Comparison of ENCODE assay signal across 12 cellular contexts in the genomic region with DNA sequence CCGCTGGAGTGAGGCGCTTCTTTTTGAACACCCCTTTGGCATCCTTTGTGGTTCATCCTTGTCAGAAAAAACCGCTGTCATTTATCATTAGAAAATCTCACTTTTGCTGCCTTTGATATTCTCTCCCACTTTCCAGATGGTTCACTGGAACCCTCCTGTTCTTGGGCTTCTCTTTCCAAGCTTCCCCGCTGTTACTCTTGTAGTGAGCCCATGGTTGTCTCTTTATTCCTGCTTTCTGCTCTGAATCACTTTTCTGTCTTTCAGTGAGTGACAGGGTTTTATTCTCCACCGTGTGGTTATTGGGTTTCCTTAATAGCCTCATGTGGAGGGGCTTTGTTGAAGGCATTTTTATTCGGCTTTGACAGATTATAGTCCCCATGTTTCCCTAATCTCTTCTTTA.
DNase-seq lines count a peak whose midpoint lies in the region; TF ChIP-seq lines count a peak whose summit lies in the region.
"Had no signal": no experiment of that assay in that cellular context is flagged by ENCODE, and none has a peak within 500 bp of the region (broad histone marks: within the 10 kb centered on the region; RNA-seq: fewer than 3 reads in every experiment).

No MANE protein-coding gene starts in this region.

- H3K36me3 ChIP-seq in H7 (replicated peaks; ENCODE audit: control insufficient read depth, insufficient read depth, low read length) = no peaks in the 10 kb centered on the region
- H3K36me3 ChIP-seq in neural cell (ENCODE audit: insufficient read depth, low read length) = no peaks in the 10 kb centered on the region
- H3K36me3 ChIP-seq: BE2C had no signal

- no peak overlapping the region for H3K4me3 ChIP-seq in H7 (ENCODE audit: insufficient read depth, low read depth, low read length)
- H3K4me3 ChIP-seq in neural cell (ENCODE audit: low read length) = peak overlapping the region; percentile 36

- no peaks in the 10 kb centered on the region for H3K9me2 ChIP-seq in neural cell (ENCODE audit: insufficient read depth, low read length)

- H3K9ac ChIP-seq in neural cell (ENCODE audit: low read length) = peak overlapping the region; percentile 39

- H3K4me3 Mint-ChIP-seq in brain (peak overlapping the region in 4 of 5 experiments; percentile 1 to 55 (median 2)), progenitor cell of endocrine pancreas (ENCODE audit: low read depth) (no peak overlapping the region)
- H3K4me3 Mint-ChIP-seq: CD4-positive, alpha-beta memory T cell had no signal

- no peaks in the 10 kb centered on the region for H3K9me3 ChIP-seq in neural cell (ENCODE audit: low read length)
- H3K9me3 ChIP-seq: BE2C had no signal

- no peaks in the 10 kb centered on the region for H3K27me3 ChIP-seq in H7 (ENCODE audit: control insufficient read depth, insufficient read depth, low read length)
- no peaks in the 10 kb centered on the region for H3K27me3 ChIP-seq in neural cell (ENCODE audit: insufficient read depth, low read depth, low read length)
- H3K27me3 ChIP-seq: BE2C had no signal

- no peaks in the 10 kb centered on the region for H3K79me2 ChIP-seq in neural cell (replicated peaks; ENCODE audit: insufficient read depth, low read length)

- H3K36me3 Mint-ChIP-seq in brain (peaks cover 5% of the 10 kb centered on the region), progenitor cell of endocrine pancreas (ENCODE audit: insufficient read depth) (no peaks in the 10 kb centered on the region)

- peaks cover 14% of the 10 kb centered on the region for H3K4me1 Mint-ChIP-seq in brain
- H3K4me1 Mint-ChIP-seq in progenitor cell of endocrine pancreas (ENCODE audit: low read depth) = no peaks in the 10 kb centered on the region

- H3K4me2 ChIP-seq in neural cell (ENCODE audit: low read length) = peak overlapping the region; percentile 28

- H3F3A ChIP-seq in neural cell (ENCODE audit: insufficient read depth, low read length, poor library complexity, severe bottlenecking) = peaks cover 5% of the 10 kb centered on the region

- TF ChIP-seq RAD21 in neural cell (conservative IDR thresholded peaks at IDR 0.05) = peak; percentile 10

- H3K27me3 Mint-ChIP-seq in brain (peaks cover 4% of the 10 kb centered on the region), progenitor cell of endocrine pancreas (no peaks in the 10 kb centered on the region)
- H3K27me3 Mint-ChIP-seq: CD4-positive, alpha-beta memory T cell had no signal

- no peak for TF ChIP-seq EP300 in neural cell (conservative IDR thresholded peaks at IDR 0.05; ENCODE audit: poor library complexity, severe bottlenecking)

- no peak for TF ChIP-seq CTCF in brain (conservative IDR thresholded peaks at IDR 0.05)
- TF ChIP-seq CTCF in neural cell (IDR thresholded peaks at IDR 0.05; ENCODE audit: poor library complexity, severe bottlenecking) = no peak
- no peak for TF ChIP-seq CTCF in progenitor cell of endocrine pancreas (IDR thresholded peaks at IDR 0.05; ENCODE audit: unreplicated experiment)

- H3K9me3 Mint-ChIP-seq in brain = no peaks in the 10 kb centered on the region
- H3K9me3 Mint-ChIP-seq in progenitor cell of endocrine pancreas (ENCODE audit: low read depth) = no peaks in the 10 kb centered on the region

- H2AFZ ChIP-seq in neural cell (ENCODE audit: low read depth, low read length) = peak overlapping the region; percentile 14

- H3K27ac ChIP-seq in neural cell (ENCODE audit: low read length) = peak overlapping the region; percentile 67
- H3K27ac ChIP-seq: C4-2B had no signal

- peak overlapping the region in 2 of 5 experiments; percentile 9 to 55 for H3K27ac Mint-ChIP-seq in brain
- H3K27ac Mint-ChIP-seq in progenitor cell of endocrine pancreas = no peak overlapping the region

- no peaks in the 10 kb centered on the region for H4K20me1 ChIP-seq in neural cell (ENCODE audit: insufficient read depth)

- DNase-seq in H7 (peak; percentile 10), retina (peak; percentile 45), RPMI8226 (no peak), SHP77 treated with DMSO at 0.1 percent for 48 hours (lab: John Stamatoyannopoulos, UW) (no peak), progenitor cell of endocrine pancreas (ENCODE audit: low spot score, unreplicated experiment) (no peak)
- DNase-seq: BE2C; CD4-positive, alpha-beta memory T cell; DND-41; GF-D8 had no signal

TF ChIP-seq in neural cell, 6 proteins besides CTCF, POLR2A, EP300 and RAD21:
- TF ChIP-seq SMC3 (conservative IDR thresholded peaks at IDR 0.05; ENCODE audit: poor library complexity) (no peak), EZH2 (IDR thresholded peaks at IDR 0.05; ENCODE audit: borderline replicate concordance, insufficient read depth, low read length, poor library complexity, severe bottlenecking) (no peak), TAF1 (IDR thresholded peaks at IDR 0.05; ENCODE audit: low read depth) (no peak), MXI1 (conservative IDR thresholded peaks at IDR 0.05; ENCODE audit: poor library complexity, severe bottlenecking) (no peak), POLR2AphosphoS5 (IDR thresholded peaks at IDR 0.05) (no peak)
- TF ChIP-seq, protein P1, sequence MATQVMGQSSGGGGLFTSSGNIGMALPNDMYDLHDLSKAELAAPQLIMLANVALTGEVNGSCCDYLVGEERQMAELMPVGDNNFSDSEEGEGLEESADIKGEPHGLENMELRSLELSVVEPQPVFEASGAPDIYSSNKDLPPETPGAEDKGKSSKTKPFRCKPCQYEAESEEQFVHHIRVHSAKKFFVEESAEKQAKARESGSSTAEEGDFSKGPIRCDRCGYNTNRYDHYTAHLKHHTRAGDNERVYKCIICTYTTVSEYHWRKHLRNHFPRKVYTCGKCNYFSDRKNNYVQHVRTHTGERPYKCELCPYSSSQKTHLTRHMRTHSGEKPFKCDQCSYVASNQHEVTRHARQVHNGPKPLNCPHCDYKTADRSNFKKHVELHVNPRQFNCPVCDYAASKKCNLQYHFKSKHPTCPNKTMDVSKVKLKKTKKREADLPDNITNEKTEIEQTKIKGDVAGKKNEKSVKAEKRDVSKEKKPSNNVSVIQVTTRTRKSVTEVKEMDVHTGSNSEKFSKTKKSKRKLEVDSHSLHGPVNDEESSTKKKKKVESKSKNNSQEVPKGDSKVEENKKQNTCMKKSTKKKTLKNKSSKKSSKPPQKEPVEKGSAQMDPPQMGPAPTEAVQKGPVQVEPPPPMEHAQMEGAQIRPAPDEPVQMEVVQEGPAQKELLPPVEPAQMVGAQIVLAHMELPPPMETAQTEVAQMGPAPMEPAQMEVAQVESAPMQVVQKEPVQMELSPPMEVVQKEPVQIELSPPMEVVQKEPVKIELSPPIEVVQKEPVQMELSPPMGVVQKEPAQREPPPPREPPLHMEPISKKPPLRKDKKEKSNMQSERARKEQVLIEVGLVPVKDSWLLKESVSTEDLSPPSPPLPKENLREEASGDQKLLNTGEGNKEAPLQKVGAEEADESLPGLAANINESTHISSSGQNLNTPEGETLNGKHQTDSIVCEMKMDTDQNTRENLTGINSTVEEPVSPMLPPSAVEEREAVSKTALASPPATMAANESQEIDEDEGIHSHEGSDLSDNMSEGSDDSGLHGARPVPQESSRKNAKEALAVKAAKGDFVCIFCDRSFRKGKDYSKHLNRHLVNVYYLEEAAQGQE (IDR thresholded peaks at IDR 0.05; ENCODE audit: borderline replicate concordance) = no peak
TF ChIP-seq in neural cell: peak in this region for 0.

Comparison
In these comparisons a context has a peak if more than half of its experiments do, and no peak if none do; other contexts are left out.
1. DNase-seq: peak in H7 (single experiment) and retina (single experiment); none in RPMI8226 (single experiment), SHP77 treated with DMSO at 0.1 percent for 48 hours (single experiment) and progenitor cell of endocrine pancreas (single experiment).